Comparison of ENCODE assay signal across 15 cellular contexts in genomic region chr18:24456549-24456948, GRCh38. TPM values are rescaled to one million over a fixed set of nuclear protein-coding genes. Genes with fewer than 3 reads are reported as not detected.
DNase-seq lines count a peak whose midpoint lies in the region; ATAC-seq and TF ChIP-seq lines count a peak whose summit lies in the region.
"Had no signal": no experiment of that assay in that cellular context is flagged by ENCODE, and none has a peak within 500 bp of the region (broad histone marks: within the 10 kb centered on the region; RNA-seq: fewer than 3 reads in every experiment).

No MANE protein-coding gene starts in this region.

- H3K4me3 ChIP-seq in sigmoid colon, result no peak overlapping the region
- H3K4me3 ChIP-seq: coronary artery, spleen had no signal

- no peak for TF ChIP-seq POLR2A in sigmoid colon (IDR thresholded peaks at IDR 0.05)

- no peak overlapping the region for H3K27ac ChIP-seq in sigmoid colon
- H3K27ac ChIP-seq: coronary artery, RWPE1, spleen had no signal

- peak; percentile 95 for ATAC-seq in GM18499 (IDR thresholded peaks at IDR 0.05; ENCODE audit: insufficient read depth, unreplicated experiment)
- peak; percentile 77 for ATAC-seq in GM19372 (IDR thresholded peaks at IDR 0.05; ENCODE audit: low read depth, unreplicated experiment)
- ATAC-seq in HG02642 (IDR thresholded peaks at IDR 0.05; ENCODE audit: poor library complexity, unreplicated experiment), result peak; percentile 89
- peak; percentile 91 for ATAC-seq in HG03432 (IDR thresholded peaks at IDR 0.05; ENCODE audit: unreplicated experiment)

- WGBS in sigmoid colon, 2 donors, result 83 to 89% methylated on average over 4 of the region's 4 CpGs

- peaks cover 0 to 17% (median 0%) of the 10 kb centered on the region in 4 donors for H3K36me3 ChIP-seq in sigmoid colon

- no peaks in the 10 kb centered on the region for H3K9me3 ChIP-seq in sigmoid colon
- H3K9me3 ChIP-seq: spleen had no signal

- no peak for TF ChIP-seq CTCF in sigmoid colon (IDR thresholded peaks at IDR 0.05)

- DNase-seq in SK-N-DZ (ENCODE audit: low spot score) (no peak), DMS153 treated with DMSO at 0.1 percent for 48 hours (lab: John Stamatoyannopoulos, UW; ENCODE audit: unreplicated experiment) (no peak), sigmoid colon (no peak), DMS53 treated with DMSO at 0.1 percent for 48 hours (lab: John Stamatoyannopoulos, UW; ENCODE audit: unreplicated experiment) (no peak)
- DNase-seq: DND-41, MV-4-11, NCI-H446 treated with DMSO at 0.1 percent for 48 hours, spleen had no signal

- no peak for TF ChIP-seq EP300 in sigmoid colon (IDR thresholded peaks at IDR 0.05)

- no peaks in the 10 kb centered on the region for H3K27me3 ChIP-seq in sigmoid colon
- H3K27me3 ChIP-seq: spleen had no signal

- no peaks in the 10 kb centered on the region for H3K4me1 ChIP-seq in sigmoid colon

- intact Hi-C loops in sigmoid colon (cut with DNase I), result no loop called here

RNA-seq across cellular contexts. Expression of gene HRH4, which starts 3.9 kb away (rescaled TPM):
- not detected in 2 replicates for polyA plus RNA-seq in SK-N-DZ (2014; cell fraction: cytosol; rRNA removed)
- not detected in 2 replicates for polyA plus RNA-seq in SK-N-DZ (2014; cell fraction: nucleus; rRNA removed)
- total RNA-seq in sigmoid colon, result under 1 TPM in 1 of 4 donors, not detected in 3; under 0.01 TPM
- under 1 TPM in 1 of 3 donors, not detected in 2; 0.01 TPM for polyA plus RNA-seq in sigmoid colon
- total RNA-seq: activated CD8-positive, alpha-beta memory T cell treated with anti-CD3 and anti-CD28 coated beads for 36 hours had no signal

RNA-seq across cellular contexts. Expression of gene IMPACT, which starts 30.1 kb away (rescaled TPM):
- 26.9 and 29.9 TPM in 2 replicates for polyA plus RNA-seq in SK-N-DZ (2014; cell fraction: cytosol; rRNA removed)
- polyA plus RNA-seq in SK-N-DZ (2014; cell fraction: nucleus; rRNA removed), result 14.9 and 16.6 TPM in 2 replicates
- 10 to 100 TPM; 15.6 to 24.6 (median 19.1) TPM for total RNA-seq in sigmoid colon
- 10 to 100 TPM; 11.7 to 14.4 (median 12.0) TPM for polyA plus RNA-seq in sigmoid colon

RNA-seq across cellular contexts. Expression of gene OSBPL1A, which starts 58.9 kb away (rescaled TPM):
- polyA plus RNA-seq in SK-N-DZ (2014; cell fraction: cytosol; rRNA removed), result 43.1 and 44.5 TPM in 2 replicates
- polyA plus RNA-seq in SK-N-DZ (2014; cell fraction: nucleus; rRNA removed), result 38.7 and 42.1 TPM in 2 replicates
- 100 to 1,000 TPM in 1 of 4 donors, 10 to 100 TPM in 3; 71.3 to 110 (median 94.6) TPM for total RNA-seq in sigmoid colon
- 10 to 100 TPM; 15.2 to 45.3 (median 42.0) TPM for polyA plus RNA-seq in sigmoid colon
